Comparison of ENCODE assay signal across 1 cellular context in genomic region chrX:153993079-153993478, GRCh38.
TF ChIP-seq lines count a peak whose summit lies in the region.

No MANE protein-coding gene starts in this region.

TF ChIP-seq in HepG2, 621 proteins besides CTCF, POLR2A, EP300 and RAD21:
- TF ChIP-seq PAX8 (CRISPR knock-in tag; IDR thresholded peaks at IDR 0.05; ENCODE audit: borderline replicate concordance) (no peak), TOPORS (CRISPR knock-in tag; IDR thresholded peaks at IDR 0.05) (no peak), ZNF652 (CRISPR knock-in tag; IDR thresholded peaks at IDR 0.05; ENCODE audit: borderline replicate concordance, low read depth) (no peak), NPAS2 (CRISPR knock-in tag; IDR thresholded peaks at IDR 0.05; ENCODE audit: borderline replicate concordance) (no peak), ZNF432 (CRISPR knock-in tag; IDR thresholded peaks at IDR 0.05; ENCODE audit: borderline replicate concordance) (no peak), HNF4A (CRISPR knock-in tag; IDR thresholded peaks at IDR 0.05) (no peak), ZNF558 (CRISPR knock-in tag; IDR thresholded peaks at IDR 0.05; ENCODE audit: borderline replicate concordance) (no peak), ZSCAN22 (CRISPR knock-in tag; IDR thresholded peaks at IDR 0.05) (no peak), SOX13 (IDR thresholded peaks at IDR 0.05) (no peak), SOX13 (CRISPR knock-in tag; conservative IDR thresholded peaks at IDR 0.05 in 1 of 2, IDR thresholded peaks at IDR 0.05 in 1 of 2) (no peak), ATF2 (CRISPR knock-in tag; IDR thresholded peaks at IDR 0.05) (no peak)
